ENCODE assay signal across 19 cellular contexts in genomic region chr4:4719446-4719845, GRCh38.
"Had no signal": no experiment of that assay in that cellular context is flagged by ENCODE, and none has a peak within 500 bp of the region (broad histone marks: within the 10 kb centered on the region; RNA-seq: fewer than 3 reads in every experiment).

No MANE protein-coding gene starts in this region.

- DNase-seq: activated CD4-positive, alpha-beta T cell treated with anti-CD3 and anti-CD28 coated beads for 1 hour; activated CD8-positive, alpha-beta memory T cell treated with anti-CD3 and anti-CD28 coated beads for 24 hours; activated CD8-positive, alpha-beta memory T cell treated with anti-CD3 and anti-CD28 coated beads, Interleukin-2, amount 50 U/mL, for 48 hours; activated effector memory CD4-positive, alpha-beta T cell treated with Interleukin-2 at 50 U/mL for 16 hours; activated naive CD4-positive, alpha-beta T cell treated with anti-CD3 and anti-CD28 coated beads, Interleukin-2, amount 10 ng/mL, durations not matched to agents 7 days and 5 days; activated naive CD8-positive, alpha-beta T cell treated with anti-CD3 and anti-CD28 coated beads, Interleukin-2, amount 50 U/mL, for 24 hours; activated T-cell treated with anti-CD3 and anti-CD28 coated beads, Interleukin-2, amount 50 U/mL, for 48 hours; colonic mucosa; gastrocnemius medialis; heart right ventricle; left cardiac atrium; mesendoderm; occipital lobe; stimulated activated CD4-positive, alpha-beta T cell treated with anti-CD3 and anti-CD28 coated beads, Interleukin-2, amount 100 ng/mL, for 24 hours; stimulated activated naive CD4-positive, alpha-beta T cell treated with Interleukin-2 at 50 U/mL for 16 hours; thyroid gland had no signal

- H3K27ac Mint-ChIP-seq: activated naive CD4-positive, alpha-beta T cell treated with anti-CD3 and anti-CD28 coated beads, Interleukin-2, amount 10 ng/mL, durations not matched to agents 7 days and 5 days; activated naive CD8-positive, alpha-beta T cell treated with anti-CD3 and anti-CD28 coated beads, Interleukin-2, amount 50 U/mL, for 24 hours; natural killer cell treated with Interleukin-12 subunit alpha and Interleukin-12 subunit beta and Interleukin-15 and Interleukin-18, amount 100 ng/mL, for 72 hours had no signal

- H3K36me3 Mint-ChIP-seq: activated naive CD4-positive, alpha-beta T cell treated with anti-CD3 and anti-CD28 coated beads, Interleukin-2, amount 10 ng/mL, durations not matched to agents 7 days and 5 days; natural killer cell treated with Interleukin-12 subunit alpha and Interleukin-12 subunit beta and Interleukin-15 and Interleukin-18, amount 100 ng/mL, for 72 hours had no signal

- H3K4me3 Mint-ChIP-seq: activated naive CD4-positive, alpha-beta T cell treated with anti-CD3 and anti-CD28 coated beads, Interleukin-2, amount 10 ng/mL, durations not matched to agents 7 days and 5 days; activated naive CD8-positive, alpha-beta T cell treated with anti-CD3 and anti-CD28 coated beads, Interleukin-2, amount 50 U/mL, for 24 hours; brain; central memory CD8-positive, alpha-beta T cell; natural killer cell treated with Interleukin-12 subunit alpha and Interleukin-12 subunit beta and Interleukin-15 and Interleukin-18, amount 100 ng/mL, for 72 hours had no signal

- H3K4me1 Mint-ChIP-seq: activated naive CD4-positive, alpha-beta T cell treated with anti-CD3 and anti-CD28 coated beads, Interleukin-2, amount 10 ng/mL, durations not matched to agents 7 days and 5 days; activated naive CD8-positive, alpha-beta T cell treated with anti-CD3 and anti-CD28 coated beads, Interleukin-2, amount 50 U/mL, for 24 hours; central memory CD8-positive, alpha-beta T cell had no signal

- H3K27me3 Mint-ChIP-seq: activated naive CD4-positive, alpha-beta T cell treated with anti-CD3 and anti-CD28 coated beads, Interleukin-2, amount 10 ng/mL, durations not matched to agents 7 days and 5 days; activated naive CD8-positive, alpha-beta T cell treated with anti-CD3 and anti-CD28 coated beads, Interleukin-2, amount 50 U/mL, for 24 hours; central memory CD8-positive, alpha-beta T cell; natural killer cell treated with Interleukin-12 subunit alpha and Interleukin-12 subunit beta and Interleukin-15 and Interleukin-18, amount 100 ng/mL, for 72 hours had no signal

- ATAC-seq: activated naive CD8-positive, alpha-beta T cell treated with anti-CD3 and anti-CD28 coated beads, Interleukin-2, amount 50 U/mL, for 24 hours; gastrocnemius medialis; heart right ventricle; left cardiac atrium; natural killer cell treated with Interleukin-12 subunit alpha and Interleukin-12 subunit beta and Interleukin-15 and Interleukin-18, amount 100 ng/mL, for 72 hours had no signal

- H3K9me3 Mint-ChIP-seq: natural killer cell treated with Interleukin-12 subunit alpha and Interleukin-12 subunit beta and Interleukin-15 and Interleukin-18, amount 100 ng/mL, for 72 hours had no signal
